Comparison of ENCODE assay signal across 12 cellular contexts in genomic region chr1:47226121-47226977, GRCh38. TPM values are rescaled to one million over a fixed set of nuclear protein-coding genes. Genes with fewer than 3 reads are reported as not detected.
A peak's percentile ranks its signal among the peaks of the same experiment; 100 is the strongest.
DNase-seq lines count a peak whose midpoint lies in the region; ATAC-seq and TF ChIP-seq lines count a peak whose summit lies in the region.
"Had no signal": no experiment of that assay in that cellular context is flagged by ENCODE, and none has a peak within 500 bp of the region (broad histone marks: within the 10 kb centered on the region; RNA-seq: fewer than 3 reads in every experiment).

No MANE protein-coding gene starts in this region.

- no peak for DNase-seq in activated T-cell treated with anti-CD3 and anti-CD28 coated beads, Interleukin-2, amount 50 U/mL, for 4 hours
- DNase-seq in activated T-cell treated with anti-CD3 and anti-CD28 coated beads, Interleukin-2, amount 50 U/mL, for 1 hour: no peak
- DNase-seq in WERI-Rb-1 (peak; percentile 41), left lobe of liver (ENCODE audit: low spot score) (peak; percentile 39), stomach (no peak), NCI-H345 treated with DMSO at 0.1 percent for 48 hours (lab: John Stamatoyannopoulos, UW; ENCODE audit: unreplicated experiment) (no peak), NCI-H446 treated with DMSO at 0.1 percent for 48 hours (lab: John Stamatoyannopoulos, UW) (no peak), SK-N-DZ (ENCODE audit: low spot score) (no peak)
- DNase-seq: colonic mucosa, hippocampal formation, NCI-H510A treated with DMSO at 0.1 percent for 48 hours, SW 1271 had no signal

- no peak for TF ChIP-seq EP300 in stomach (IDR thresholded peaks at IDR 0.05)

- H3K4me1 Mint-ChIP-seq in activated T-cell treated with anti-CD3 and anti-CD28 coated beads, Interleukin-2, amount 50 U/mL, for 4 hours (ENCODE audit: low read depth): peaks cover 25% of the 10 kb centered on the region

- H3K27me3 ChIP-seq in WERI-Rb-1 (ENCODE audit: insufficient read depth, low read depth, severe bottlenecking) (peaks cover 97% of the 10 kb centered on the region), stomach (peaks cover 44 to 100% (median 86%) of the 10 kb centered on the region in 3 donors)

- H3K27ac ChIP-seq in WERI-Rb-1: no peak overlapping the region
- peak overlapping the region in 2 of 5 donors; percentile 28 to 37 for H3K27ac ChIP-seq in stomach
- H3K27ac ChIP-seq: colonic mucosa had no signal

- H3K9me3 ChIP-seq in WERI-Rb-1 (ENCODE audit: severe bottlenecking): no peaks in the 10 kb centered on the region
- no peaks in the 10 kb centered on the region for H3K9me3 ChIP-seq in stomach
- H3K9me3 ChIP-seq: colonic mucosa had no signal

- H3K4me3 ChIP-seq in WERI-Rb-1 (ENCODE audit: low read depth, low read length) (no peak overlapping the region), stomach (peak overlapping the region; percentile 25 to 49 (median 36))

- WGBS in stomach, 5 donors: 18 to 29% (median 21%) methylated on average over 21 of the region's 21 CpGs

- H3K4me1 ChIP-seq in stomach: peaks cover 22 to 43% (median 37%) of the 10 kb centered on the region in 4 donors

- intact Hi-C loops in stomach (cut with DNase I; ENCODE audit: low total_unique reads): no loop called here

- ATAC-seq in activated T-cell treated with anti-CD3 and anti-CD28 coated beads, Interleukin-2, amount 50 U/mL, for 4 hours: no peak
- no peak for ATAC-seq in left lobe of liver

- no peak for TF ChIP-seq CTCF in WERI-Rb-1 (IDR thresholded peaks at IDR 0.05; ENCODE audit: low read depth, low read length)
- no peak for TF ChIP-seq CTCF in stomach (IDR thresholded peaks at IDR 0.05)

- H3K36me3 ChIP-seq in WERI-Rb-1 (no peaks in the 10 kb centered on the region), stomach (no peaks in the 10 kb centered on the region)
- H3K36me3 ChIP-seq: colonic mucosa had no signal

- no peaks in the 10 kb centered on the region for H3K36me3 Mint-ChIP-seq in activated T-cell treated with anti-CD3 and anti-CD28 coated beads, Interleukin-2, amount 50 U/mL, for 4 hours (ENCODE audit: insufficient read depth)

- peaks cover 56% of the 10 kb centered on the region for H3K27me3 Mint-ChIP-seq in activated T-cell treated with anti-CD3 and anti-CD28 coated beads, Interleukin-2, amount 50 U/mL, for 4 hours (ENCODE audit: low read depth)

- no peak for TF ChIP-seq POLR2A in stomach (IDR thresholded peaks at IDR 0.05)

- H3K9me3 Mint-ChIP-seq in activated T-cell treated with anti-CD3 and anti-CD28 coated beads, Interleukin-2, amount 50 U/mL, for 4 hours: no peaks in the 10 kb centered on the region

- peak overlapping the region; percentile 65 for H3K4me3 Mint-ChIP-seq in activated T-cell treated with anti-CD3 and anti-CD28 coated beads, Interleukin-2, amount 50 U/mL, for 4 hours

RNA-seq across cellular contexts. Expression of gene TAL1, which starts 5.7 kb away (rescaled TPM):
- total RNA-seq in activated T-cell treated with anti-CD3 and anti-CD28 coated beads, Interleukin-2, amount 50 U/mL, for 4 hours: under 1 TPM; 0.05 to 0.14 (median 0.11) TPM
- 1.9 TPM for total RNA-seq in left lobe of liver
- total RNA-seq in stomach: 1 to 10 TPM in 3 of 5 donors, under 1 TPM in 1, not detected in 1; under 0.01 to 4.5 (median 3.5) TPM
- polyA plus RNA-seq in stomach: 1 to 10 TPM in 2 of 3 donors, under 1 TPM in 1; 0.98 to 1.5 (median 1.2) TPM
- polyA plus RNA-seq in SK-N-DZ (2014; cell fraction: cytosol; rRNA removed): 0.16 TPM in 1 of 2 replicates, not detected in the other
- 0.06 TPM in 1 of 2 replicates, not detected in the other for polyA plus RNA-seq in SK-N-DZ (2014; cell fraction: nucleus; rRNA removed)

RNA-seq across cellular contexts. Expression of gene PDZK1IP1, which starts 36.5 kb away (rescaled TPM):
- total RNA-seq in activated T-cell treated with anti-CD3 and anti-CD28 coated beads, Interleukin-2, amount 50 U/mL, for 4 hours: not detected
- 1.3 TPM for total RNA-seq in left lobe of liver
- 100 to 1,000 TPM in 2 of 5 donors, 1 to 10 TPM in 1, under 1 TPM in 1, not detected in 1; 0.87 to 292 (median 69.0) TPM for total RNA-seq in stomach
- 100 to 1,000 TPM in 2 of 3 donors, 10 to 100 TPM in 1; 43.7 to 169 (median 163) TPM for polyA plus RNA-seq in stomach
- not detected in 2 replicates for polyA plus RNA-seq in SK-N-DZ (2014; cell fraction: cytosol; rRNA removed)
- polyA plus RNA-seq in SK-N-DZ (2014; cell fraction: nucleus; rRNA removed): not detected in 2 replicates

Comparison
In these comparisons a context has a peak if more than half of its experiments do, and no peak if none do; other contexts are left out.
1. DNase-seq: peak in WERI-Rb-1 (single experiment) and left lobe of liver (single experiment); none in activated T-cell treated with anti-CD3 and anti-CD28 coated beads, Interleukin-2, amount 50 U/mL, for 4 hours (single experiment), activated T-cell treated with anti-CD3 and anti-CD28 coated beads, Interleukin-2, amount 50 U/mL, for 1 hour (single experiment), stomach (single experiment), NCI-H345 treated with DMSO at 0.1 percent for 48 hours (single experiment), NCI-H446 treated with DMSO at 0.1 percent for 48 hours (single experiment) and SK-N-DZ (single experiment).